In the genomic region with DNA sequence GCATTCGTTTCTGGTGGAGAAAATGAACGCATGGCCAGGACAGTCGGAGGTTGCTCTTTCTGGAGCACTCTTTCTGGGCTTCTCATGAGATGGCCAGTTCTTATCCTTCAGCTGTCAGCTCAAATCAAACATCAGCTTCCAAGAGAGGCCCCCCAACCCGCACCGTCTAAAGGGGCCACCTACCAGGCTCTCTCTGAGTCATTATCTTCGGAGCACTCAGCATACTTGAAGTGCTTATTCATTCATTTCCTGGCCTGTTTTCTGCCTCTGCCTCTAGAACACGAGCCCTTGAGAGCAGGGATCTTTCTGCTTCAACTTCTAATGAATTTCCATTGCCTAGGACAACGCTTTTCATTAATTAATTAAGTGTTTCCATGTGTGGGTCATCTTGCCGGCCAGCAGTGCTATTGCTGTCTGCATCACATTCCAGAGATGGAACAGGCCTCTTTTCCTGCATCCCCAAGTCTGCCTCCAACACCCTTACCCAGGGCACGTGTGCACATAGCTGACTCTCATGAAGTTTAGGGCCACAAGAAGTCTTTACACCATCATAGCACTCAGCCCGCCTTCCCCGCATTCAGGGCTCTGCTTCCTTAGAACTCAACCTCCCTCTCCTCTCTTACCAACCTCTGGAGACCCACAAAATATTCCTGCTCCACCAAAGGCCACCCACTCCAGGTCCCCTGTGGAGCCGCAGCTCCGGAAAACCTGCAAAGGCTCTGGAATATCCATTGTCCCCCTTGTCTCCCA, we compare ENCODE assay signal across 1 cellular context.
TF ChIP-seq lines count a peak whose summit lies in the region.

No MANE protein-coding gene starts in this region.

TF ChIP-seq in K562, 482 proteins besides CTCF, POLR2A, EP300 and RAD21 (continued from another document and continues in another):
- TF ChIP-seq, protein P1, sequence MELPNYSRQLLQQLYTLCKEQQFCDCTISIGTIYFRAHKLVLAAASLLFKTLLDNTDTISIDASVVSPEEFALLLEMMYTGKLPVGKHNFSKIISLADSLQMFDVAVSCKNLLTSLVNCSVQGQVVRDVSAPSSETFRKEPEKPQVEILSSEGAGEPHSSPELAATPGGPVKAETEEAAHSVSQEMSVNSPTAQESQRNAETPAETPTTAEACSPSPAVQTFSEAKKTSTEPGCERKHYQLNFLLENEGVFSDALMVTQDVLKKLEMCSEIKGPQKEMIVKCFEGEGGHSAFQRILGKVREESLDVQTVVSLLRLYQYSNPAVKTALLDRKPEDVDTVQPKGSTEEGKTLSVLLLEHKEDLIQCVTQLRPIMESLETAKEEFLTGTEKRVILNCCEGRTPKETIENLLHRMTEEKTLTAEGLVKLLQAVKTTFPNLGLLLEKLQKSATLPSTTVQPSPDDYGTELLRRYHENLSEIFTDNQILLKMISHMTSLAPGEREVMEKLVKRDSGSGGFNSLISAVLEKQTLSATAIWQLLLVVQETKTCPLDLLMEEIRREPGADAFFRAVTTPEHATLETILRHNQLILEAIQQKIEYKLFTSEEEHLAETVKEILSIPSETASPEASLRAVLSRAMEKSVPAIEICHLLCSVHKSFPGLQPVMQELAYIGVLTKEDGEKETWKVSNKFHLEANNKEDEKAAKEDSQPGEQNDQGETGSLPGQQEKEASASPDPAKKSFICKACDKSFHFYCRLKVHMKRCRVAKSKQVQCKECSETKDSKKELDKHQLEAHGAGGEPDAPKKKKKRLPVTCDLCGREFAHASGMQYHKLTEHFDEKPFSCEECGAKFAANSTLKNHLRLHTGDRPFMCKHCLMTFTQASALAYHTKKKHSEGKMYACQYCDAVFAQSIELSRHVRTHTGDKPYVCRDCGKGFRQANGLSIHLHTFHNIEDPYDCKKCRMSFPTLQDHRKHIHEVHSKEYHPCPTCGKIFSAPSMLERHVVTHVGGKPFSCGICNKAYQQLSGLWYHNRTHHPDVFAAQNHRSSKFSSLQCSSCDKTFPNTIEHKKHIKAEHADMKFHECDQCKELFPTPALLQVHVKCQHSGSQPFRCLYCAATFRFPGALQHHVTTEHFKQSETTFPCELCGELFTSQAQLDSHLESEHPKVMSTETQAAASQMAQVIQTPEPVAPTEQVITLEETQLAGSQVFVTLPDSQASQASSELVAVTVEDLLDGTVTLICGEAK (IDR thresholded peaks at IDR 0.05), result peak; percentile 24; the same call in 1 of the 2 replicates
- TF ChIP-seq, protein P1 (CRISPR knock-in tag; IDR thresholded peaks at IDR 0.05), result no peak
- TF ChIP-seq MYC (IDR thresholded peaks at IDR 0.05; ENCODE audit: low read depth, low read length), result no peak
- TF ChIP-seq MYC (CRISPR knock-in tag; IDR thresholded peaks at IDR 0.05; ENCODE audit: borderline replicate concordance, low read depth), result no peak
- peak; percentile 55 for TF ChIP-seq ZSCAN29 (IDR thresholded peaks at IDR 0.05)
- TF ChIP-seq FOXJ2 (tag; IDR thresholded peaks at IDR 0.05), result no peak
- TF ChIP-seq RBBP5 (IDR thresholded peaks at IDR 0.05; ENCODE audit: borderline replicate concordance, insufficient read depth, low read length, poor library complexity, severe bottlenecking), result no peak
- TF ChIP-seq GABPB2 (CRISPR knock-in tag; conservative IDR thresholded peaks at IDR 0.05), result no peak
- TF ChIP-seq, protein P2, sequence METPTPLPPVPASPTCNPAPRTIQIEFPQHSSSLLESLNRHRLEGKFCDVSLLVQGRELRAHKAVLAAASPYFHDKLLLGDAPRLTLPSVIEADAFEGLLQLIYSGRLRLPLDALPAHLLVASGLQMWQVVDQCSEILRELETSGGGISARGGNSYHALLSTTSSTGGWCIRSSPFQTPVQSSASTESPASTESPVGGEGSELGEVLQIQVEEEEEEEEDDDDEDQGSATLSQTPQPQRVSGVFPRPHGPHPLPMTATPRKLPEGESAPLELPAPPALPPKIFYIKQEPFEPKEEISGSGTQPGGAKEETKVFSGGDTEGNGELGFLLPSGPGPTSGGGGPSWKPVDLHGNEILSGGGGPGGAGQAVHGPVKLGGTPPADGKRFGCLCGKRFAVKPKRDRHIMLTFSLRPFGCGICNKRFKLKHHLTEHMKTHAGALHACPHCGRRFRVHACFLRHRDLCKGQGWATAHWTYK (CRISPR knock-in tag; IDR thresholded peaks at IDR 0.05), result no peak
- TF ChIP-seq ELF2 (CRISPR knock-in tag; IDR thresholded peaks at IDR 0.05), result no peak
- TF ChIP-seq MAFK (IDR thresholded peaks at IDR 0.05; ENCODE audit: low read length), result peak; percentile 27; the same call in 1 of the 2 replicates
- TF ChIP-seq HMGN3 (IDR thresholded peaks at IDR 0.05; ENCODE audit: borderline replicate concordance, extremely low read depth, insufficient read length, low read depth, low read length), result no peak
- TF ChIP-seq MTA2 (IDR thresholded peaks at IDR 0.05; ENCODE audit: low read depth), result no peak
- TF ChIP-seq, protein P3, sequence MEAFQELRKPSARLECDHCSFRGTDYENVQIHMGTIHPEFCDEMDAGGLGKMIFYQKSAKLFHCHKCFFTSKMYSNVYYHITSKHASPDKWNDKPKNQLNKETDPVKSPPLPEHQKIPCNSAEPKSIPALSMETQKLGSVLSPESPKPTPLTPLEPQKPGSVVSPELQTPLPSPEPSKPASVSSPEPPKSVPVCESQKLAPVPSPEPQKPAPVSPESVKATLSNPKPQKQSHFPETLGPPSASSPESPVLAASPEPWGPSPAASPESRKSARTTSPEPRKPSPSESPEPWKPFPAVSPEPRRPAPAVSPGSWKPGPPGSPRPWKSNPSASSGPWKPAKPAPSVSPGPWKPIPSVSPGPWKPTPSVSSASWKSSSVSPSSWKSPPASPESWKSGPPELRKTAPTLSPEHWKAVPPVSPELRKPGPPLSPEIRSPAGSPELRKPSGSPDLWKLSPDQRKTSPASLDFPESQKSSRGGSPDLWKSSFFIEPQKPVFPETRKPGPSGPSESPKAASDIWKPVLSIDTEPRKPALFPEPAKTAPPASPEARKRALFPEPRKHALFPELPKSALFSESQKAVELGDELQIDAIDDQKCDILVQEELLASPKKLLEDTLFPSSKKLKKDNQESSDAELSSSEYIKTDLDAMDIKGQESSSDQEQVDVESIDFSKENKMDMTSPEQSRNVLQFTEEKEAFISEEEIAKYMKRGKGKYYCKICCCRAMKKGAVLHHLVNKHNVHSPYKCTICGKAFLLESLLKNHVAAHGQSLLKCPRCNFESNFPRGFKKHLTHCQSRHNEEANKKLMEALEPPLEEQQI (IDR thresholded peaks at IDR 0.05), result no peak
- no peak for TF ChIP-seq ZC3H11A (IDR thresholded peaks at IDR 0.05; ENCODE audit: low read depth, low read length)
- TF ChIP-seq ZNF445 (CRISPR knock-in tag; IDR thresholded peaks at IDR 0.05; ENCODE audit: low read depth), result no peak
- TF ChIP-seq BMI1 (IDR thresholded peaks at IDR 0.05; ENCODE audit: low read length), result no peak
- TF ChIP-seq L3MBTL2 (IDR thresholded peaks at IDR 0.05), result peak; percentile 83
- TF ChIP-seq FOXA3 (CRISPR knock-in tag; conservative IDR thresholded peaks at IDR 0.05 in 1 of 2, IDR thresholded peaks at IDR 0.05 in 1 of 2), result no peak
- TF ChIP-seq, protein P4, sequence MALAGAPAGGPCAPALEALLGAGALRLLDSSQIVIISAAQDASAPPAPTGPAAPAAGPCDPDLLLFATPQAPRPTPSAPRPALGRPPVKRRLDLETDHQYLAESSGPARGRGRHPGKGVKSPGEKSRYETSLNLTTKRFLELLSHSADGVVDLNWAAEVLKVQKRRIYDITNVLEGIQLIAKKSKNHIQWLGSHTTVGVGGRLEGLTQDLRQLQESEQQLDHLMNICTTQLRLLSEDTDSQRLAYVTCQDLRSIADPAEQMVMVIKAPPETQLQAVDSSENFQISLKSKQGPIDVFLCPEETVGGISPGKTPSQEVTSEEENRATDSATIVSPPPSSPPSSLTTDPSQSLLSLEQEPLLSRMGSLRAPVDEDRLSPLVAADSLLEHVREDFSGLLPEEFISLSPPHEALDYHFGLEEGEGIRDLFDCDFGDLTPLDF (CRISPR knock-in tag; IDR thresholded peaks at IDR 0.05), result 0 out of 2 replicates have a peak, but pooled peaks have one; percentile 26
- no peak for TF ChIP-seq ZFP91 (CRISPR knock-in tag; IDR thresholded peaks at IDR 0.05)
- TF ChIP-seq PHF21A (IDR thresholded peaks at IDR 0.05; ENCODE audit: borderline replicate concordance, low read depth), result no peak
